ENCODE assay signal across 8 cellular contexts in the genomic region with DNA sequence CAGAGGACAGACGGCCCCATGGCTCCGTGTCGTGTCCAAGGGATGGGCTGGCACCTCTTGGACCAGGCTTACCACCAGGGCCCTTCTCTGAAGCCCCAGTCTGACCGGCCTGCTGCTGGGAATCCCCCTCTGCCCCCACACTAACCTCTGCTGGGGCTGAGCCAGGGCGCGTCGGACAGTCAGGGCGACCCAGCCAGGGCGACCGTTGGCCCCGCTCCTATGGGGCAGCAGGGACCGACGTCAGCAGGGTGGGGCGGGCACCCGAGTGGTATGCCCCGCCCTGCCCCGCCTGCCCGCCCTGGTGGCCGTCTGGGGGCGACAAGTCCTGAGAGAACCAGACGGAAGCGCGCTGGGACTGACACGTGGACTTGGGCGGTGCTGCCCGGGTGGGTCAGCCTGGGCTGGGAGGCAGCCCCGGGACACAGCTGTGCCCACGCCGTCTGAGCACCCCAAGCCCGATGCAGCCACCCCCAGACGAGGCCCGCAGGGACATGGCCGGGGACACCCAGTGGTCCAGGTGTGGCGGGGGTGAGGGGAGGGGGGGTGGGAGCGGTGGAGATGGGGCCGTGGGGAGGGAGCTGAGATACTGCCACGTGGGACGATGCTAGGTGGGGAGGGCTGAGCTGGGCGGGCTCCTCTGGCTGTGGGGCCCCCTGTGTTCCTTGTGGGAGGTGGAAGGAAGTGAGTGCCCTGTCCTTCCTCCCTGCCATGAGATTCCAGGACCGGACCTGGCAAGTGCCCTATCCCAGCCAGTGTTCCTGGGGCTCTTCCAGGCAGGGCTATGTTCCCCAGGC. TPM values are rescaled to one million over a fixed set of nuclear protein-coding genes. Genes with fewer than 3 reads are reported as not detected.
A peak's percentile ranks its signal among the peaks of the same experiment; 100 is the strongest.
DNase-seq lines count a peak whose midpoint lies in the region; ATAC-seq and TF ChIP-seq lines count a peak whose summit lies in the region.

Gene SLC17A9, plus strand, starts transcription at position 337 of the 794 bp plus-strand sequence. Its CDS starts 122 bp downstream, at position 459.

- peak; percentile 78 for TF ChIP-seq POLR2A in GM18951 (IDR thresholded peaks at IDR 0.05; ENCODE audit: extremely low read depth, insufficient read depth, insufficient read length)
- peak; percentile 47 for TF ChIP-seq POLR2A in erythroblast (IDR thresholded peaks at IDR 0.05; ENCODE audit: low read length)
- no peak for TF ChIP-seq POLR2A in vagina (IDR thresholded peaks at IDR 0.05)

- H3K36me3 ChIP-seq in ACC112 (ENCODE audit: insufficient read depth, low read length) (peaks cover 29% of the 10 kb centered on the region), muscle layer of duodenum (ENCODE audit: control insufficient read depth in 1 of 2, insufficient read depth in 2 of 2, low read length in 2 of 2) (peaks cover 9 to 11% of the 10 kb centered on the region in 2 donors), vagina (peaks cover 0 to 24% of the 10 kb centered on the region in 2 donors)

- H3K27ac ChIP-seq in ACC112 (ENCODE audit: low read depth, low read length) = peak within 1 kb of the TSS; percentile 55
- peak within 1 kb of the TSS; percentile 91 for H3K27ac ChIP-seq in muscle layer of duodenum (ENCODE audit: low read length)
- H3K27ac ChIP-seq in vagina = peak within 1 kb of the TSS; percentile 86

- H2AFZ ChIP-seq in ACC112 (ENCODE audit: low read length, unreplicated experiment) = peak within 1 kb of the TSS; percentile 43

- H3K4me1 ChIP-seq in ACC112 (ENCODE audit: control insufficient read depth, insufficient read depth, low read length, unreplicated experiment) (peaks cover 5% of the 10 kb centered on the region), muscle layer of duodenum (ENCODE audit: control insufficient read depth in 1 of 2, insufficient read depth in 2 of 2, low read length in 2 of 2) (peaks cover 9 to 28% of the 10 kb centered on the region in 2 donors), vagina (peaks cover 31% of the 10 kb centered on the region)

- peak; percentile 43 for ATAC-seq in HG03354 (IDR thresholded peaks at IDR 0.05; ENCODE audit: poor library complexity, severe bottlenecking, unreplicated experiment)
- ATAC-seq in activated CD4-positive, CD25-positive, alpha-beta regulatory T cell treated with anti-CD3 and anti-CD28 coated beads, Interleukin-2, amount 50 U/mL, for 24 hours = peak; percentile 60 to 69

- no peaks in the 10 kb centered on the region for H3K9me3 ChIP-seq in muscle layer of duodenum (ENCODE audit: control insufficient read depth in 1 of 2, low read length in 2 of 2)
- H3K9me3 ChIP-seq in vagina = no peaks in the 10 kb centered on the region

- TF ChIP-seq CTCF in vagina (IDR thresholded peaks at IDR 0.05) = no peak

- in situ Hi-C loops in GM18951 (cut with MboI; ENCODE audit: low sequenced_read_pairs, unreplicated experiment) = no loop called here

- H3K27me3 ChIP-seq in ACC112 (ENCODE audit: insufficient read depth, low read length) (no peaks in the 10 kb centered on the region), muscle layer of duodenum (ENCODE audit: low read depth, low read length) (no peaks in the 10 kb centered on the region), vagina (no peaks in the 10 kb centered on the region)

- intact Hi-C loops in vagina (cut with DNase I) = no loop called here

- peaks cover 21% of the 10 kb centered on the region for H3K79me2 ChIP-seq in ACC112 (ENCODE audit: control insufficient read depth, insufficient read depth, low read length, unreplicated experiment)

- H3K4me3 ChIP-seq in ACC112 (ENCODE audit: low read depth, low read length) = peak within 1 kb of the TSS; percentile 79
- peak within 1 kb of the TSS; percentile 52 for H3K4me3 ChIP-seq in muscle layer of duodenum (ENCODE audit: low read depth in 1 of 2, low read length in 2 of 2)
- H3K4me3 ChIP-seq in vagina = peak within 1 kb of the TSS; percentile 38 to 41

- peak; percentile 85 to 86 for DNase-seq in erythroblast (lab: John Stamatoyannopoulos, UW)
- DNase-seq in vagina (ENCODE audit: extremely low spot score in 2 of 2) = no peak
- no peak for DNase-seq in occipital lobe (lab: John Stamatoyannopoulos, UW)

RNA-seq across cellular contexts. Expression of gene SLC17A9, which starts in this region (rescaled TPM):
- total RNA-seq in vagina = 2.5 TPM
- total RNA-seq in occipital lobe = 0.16 TPM

Comparison
In these comparisons a context has a peak if more than half of its experiments do, and no peak if none do; other contexts are left out.
1. POLR2A ChIP-seq: peak in GM18951 (single experiment) and erythroblast (single experiment); none in vagina (0 of 2).
2. DNase-seq: peak in erythroblast (2 of 2); none in vagina (0 of 2) and occipital lobe (single experiment).
3. Peak in every context shown above with its lines, with median percentiles within 50 percentile points of each other: H3K27ac ChIP-seq and H3K4me3 ChIP-seq.